Comparison of ENCODE assay signal across 1 cellular context in the genomic region with DNA sequence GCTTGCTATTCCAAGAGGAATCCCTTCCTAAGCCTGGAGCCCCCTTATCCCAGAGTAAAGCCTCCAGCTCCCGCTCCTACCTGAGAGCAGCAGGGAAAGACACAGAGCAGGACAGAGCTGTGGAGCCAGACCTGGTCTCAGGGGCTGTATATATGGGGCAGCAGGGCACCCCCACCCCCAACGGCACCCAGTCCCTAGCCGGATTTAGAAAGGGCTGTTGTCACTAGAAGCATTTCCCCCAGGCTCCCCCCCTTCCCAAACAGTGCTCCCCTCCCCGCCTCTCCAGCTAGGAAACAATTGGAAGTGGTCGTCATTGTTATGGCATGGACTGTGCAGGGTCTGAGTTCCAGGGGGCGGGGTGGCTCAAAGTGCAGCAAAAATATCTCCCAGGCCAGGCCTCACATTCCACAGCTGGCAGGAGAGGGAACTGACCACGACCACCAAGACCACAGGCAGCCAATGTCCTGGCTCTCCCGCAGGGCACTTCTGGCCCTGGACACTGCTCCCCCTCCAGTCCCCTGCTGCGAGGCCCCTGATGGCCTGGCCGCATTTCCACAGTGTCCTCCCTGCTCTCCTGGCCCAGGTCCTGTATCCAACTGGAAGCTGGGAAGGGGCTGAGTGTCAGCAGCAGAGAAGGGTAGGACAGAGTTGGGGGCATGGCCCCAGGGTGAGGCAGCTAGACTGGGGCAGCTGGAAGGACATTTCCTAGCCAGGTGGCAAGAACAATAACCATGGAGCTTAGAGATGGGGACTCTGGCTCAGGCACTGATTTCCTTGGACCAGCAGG.
A peak's percentile ranks its signal among the peaks of the same experiment; 100 is the strongest.
TF ChIP-seq lines count a peak whose summit lies in the region.

Gene MYH7, minus strand, starts transcription at position 121 of the 787 bp plus-strand sequence. CDS start 1,928 bp downstream, outside the sequence.

TF ChIP-seq in HepG2, 621 proteins besides CTCF, POLR2A, EP300 and RAD21 (continued from another document and continues in another):
- no peak for TF ChIP-seq ZFP36 (IDR thresholded peaks at IDR 0.05; ENCODE audit: borderline replicate concordance, low read depth, low read length, partially characterized antibody)
- TF ChIP-seq, protein P1, sequence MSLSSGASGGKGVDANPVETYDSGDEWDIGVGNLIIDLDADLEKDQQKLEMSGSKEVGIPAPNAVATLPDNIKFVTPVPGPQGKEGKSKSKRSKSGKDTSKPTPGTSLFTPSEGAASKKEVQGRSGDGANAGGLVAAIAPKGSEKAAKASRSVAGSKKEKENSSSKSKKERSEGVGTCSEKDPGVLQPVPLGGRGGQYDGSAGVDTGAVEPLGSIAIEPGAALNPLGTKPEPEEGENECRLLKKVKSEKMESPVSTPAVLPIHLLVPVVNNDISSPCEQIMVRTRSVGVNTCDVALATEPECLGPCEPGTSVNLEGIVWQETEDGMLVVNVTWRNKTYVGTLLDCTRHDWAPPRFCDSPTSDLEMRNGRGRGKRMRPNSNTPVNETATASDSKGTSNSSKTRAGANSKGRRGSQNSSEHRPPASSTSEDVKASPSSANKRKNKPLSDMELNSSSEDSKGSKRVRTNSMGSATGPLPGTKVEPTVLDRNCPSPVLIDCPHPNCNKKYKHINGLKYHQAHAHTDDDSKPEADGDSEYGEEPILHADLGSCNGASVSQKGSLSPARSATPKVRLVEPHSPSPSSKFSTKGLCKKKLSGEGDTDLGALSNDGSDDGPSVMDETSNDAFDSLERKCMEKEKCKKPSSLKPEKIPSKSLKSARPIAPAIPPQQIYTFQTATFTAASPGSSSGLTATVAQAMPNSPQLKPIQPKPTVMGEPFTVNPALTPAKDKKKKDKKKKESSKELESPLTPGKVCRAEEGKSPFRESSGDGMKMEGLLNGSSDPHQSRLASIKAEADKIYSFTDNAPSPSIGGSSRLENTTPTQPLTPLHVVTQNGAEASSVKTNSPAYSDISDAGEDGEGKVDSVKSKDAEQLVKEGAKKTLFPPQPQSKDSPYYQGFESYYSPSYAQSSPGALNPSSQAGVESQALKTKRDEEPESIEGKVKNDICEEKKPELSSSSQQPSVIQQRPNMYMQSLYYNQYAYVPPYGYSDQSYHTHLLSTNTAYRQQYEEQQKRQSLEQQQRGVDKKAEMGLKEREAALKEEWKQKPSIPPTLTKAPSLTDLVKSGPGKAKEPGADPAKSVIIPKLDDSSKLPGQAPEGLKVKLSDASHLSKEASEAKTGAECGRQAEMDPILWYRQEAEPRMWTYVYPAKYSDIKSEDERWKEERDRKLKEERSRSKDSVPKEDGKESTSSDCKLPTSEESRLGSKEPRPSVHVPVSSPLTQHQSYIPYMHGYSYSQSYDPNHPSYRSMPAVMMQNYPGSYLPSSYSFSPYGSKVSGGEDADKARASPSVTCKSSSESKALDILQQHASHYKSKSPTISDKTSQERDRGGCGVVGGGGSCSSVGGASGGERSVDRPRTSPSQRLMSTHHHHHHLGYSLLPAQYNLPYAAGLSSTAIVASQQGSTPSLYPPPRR (CRISPR knock-in tag; IDR thresholded peaks at IDR 0.05; ENCODE audit: borderline replicate concordance) = peak; percentile 78; the same call in 1 of the 2 replicates
- TF ChIP-seq ZFAT (CRISPR knock-in tag; conservative IDR thresholded peaks at IDR 0.05) = no peak
- no peak for TF ChIP-seq ZBTB21 (CRISPR knock-in tag; IDR thresholded peaks at IDR 0.05)
- 0 out of 2 replicates have a peak, but pooled peaks have one; percentile 52 for TF ChIP-seq DPF2 (CRISPR knock-in tag; IDR thresholded peaks at IDR 0.05; ENCODE audit: borderline replicate concordance, low read depth)
- TF ChIP-seq ZNF253 (CRISPR knock-in tag; IDR thresholded peaks at IDR 0.05; ENCODE audit: borderline replicate concordance) = no peak
- TF ChIP-seq SKI (IDR thresholded peaks at IDR 0.05; ENCODE audit: partially characterized antibody) = no peak
- 0 out of 2 replicates have a peak, but pooled peaks have one; percentile 19 for TF ChIP-seq KDM6A (CRISPR knock-in tag; IDR thresholded peaks at IDR 0.05; ENCODE audit: low read depth)
- TF ChIP-seq, protein P2, sequence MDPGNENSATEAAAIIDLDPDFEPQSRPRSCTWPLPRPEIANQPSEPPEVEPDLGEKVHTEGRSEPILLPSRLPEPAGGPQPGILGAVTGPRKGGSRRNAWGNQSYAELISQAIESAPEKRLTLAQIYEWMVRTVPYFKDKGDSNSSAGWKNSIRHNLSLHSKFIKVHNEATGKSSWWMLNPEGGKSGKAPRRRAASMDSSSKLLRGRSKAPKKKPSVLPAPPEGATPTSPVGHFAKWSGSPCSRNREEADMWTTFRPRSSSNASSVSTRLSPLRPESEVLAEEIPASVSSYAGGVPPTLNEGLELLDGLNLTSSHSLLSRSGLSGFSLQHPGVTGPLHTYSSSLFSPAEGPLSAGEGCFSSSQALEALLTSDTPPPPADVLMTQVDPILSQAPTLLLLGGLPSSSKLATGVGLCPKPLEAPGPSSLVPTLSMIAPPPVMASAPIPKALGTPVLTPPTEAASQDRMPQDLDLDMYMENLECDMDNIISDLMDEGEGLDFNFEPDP (CRISPR knock-in tag; conservative IDR thresholded peaks at IDR 0.05) = no peak
- TF ChIP-seq MAF1 (CRISPR knock-in tag; IDR thresholded peaks at IDR 0.05; ENCODE audit: borderline replicate concordance) = no peak
- TF ChIP-seq, protein P3, sequence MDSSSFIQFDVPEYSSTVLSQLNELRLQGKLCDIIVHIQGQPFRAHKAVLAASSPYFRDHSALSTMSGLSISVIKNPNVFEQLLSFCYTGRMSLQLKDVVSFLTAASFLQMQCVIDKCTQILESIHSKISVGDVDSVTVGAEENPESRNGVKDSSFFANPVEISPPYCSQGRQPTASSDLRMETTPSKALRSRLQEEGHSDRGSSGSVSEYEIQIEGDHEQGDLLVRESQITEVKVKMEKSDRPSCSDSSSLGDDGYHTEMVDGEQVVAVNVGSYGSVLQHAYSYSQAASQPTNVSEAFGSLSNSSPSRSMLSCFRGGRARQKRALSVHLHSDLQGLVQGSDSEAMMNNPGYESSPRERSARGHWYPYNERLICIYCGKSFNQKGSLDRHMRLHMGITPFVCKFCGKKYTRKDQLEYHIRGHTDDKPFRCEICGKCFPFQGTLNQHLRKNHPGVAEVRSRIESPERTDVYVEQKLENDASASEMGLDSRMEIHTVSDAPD (CRISPR knock-in tag; IDR thresholded peaks at IDR 0.05) = peak; percentile 55; the same call in 1 of the 2 replicates
- TF ChIP-seq STAG1 (CRISPR knock-in tag; IDR thresholded peaks at IDR 0.05) = no peak
- no peak for TF ChIP-seq PHF8 (CRISPR knock-in tag; IDR thresholded peaks at IDR 0.05)
- no peak for TF ChIP-seq HMG20B (CRISPR knock-in tag; conservative IDR thresholded peaks at IDR 0.05)
- TF ChIP-seq ISX (CRISPR knock-in tag; conservative IDR thresholded peaks at IDR 0.05) = no peak
- no peak for TF ChIP-seq HOXA9 (CRISPR knock-in tag; IDR thresholded peaks at IDR 0.05; ENCODE audit: borderline replicate concordance)
- TF ChIP-seq MBD4 (IDR thresholded peaks at IDR 0.05; ENCODE audit: borderline replicate concordance, low read length) = no peak
- no peak for TF ChIP-seq ZNF343 (CRISPR knock-in tag; IDR thresholded peaks at IDR 0.05)
- no peak for TF ChIP-seq SP1 (IDR thresholded peaks at IDR 0.05)
- no peak; the same call in 1 of the 2 replicates for TF ChIP-seq SP1 (CRISPR knock-in tag; IDR thresholded peaks at IDR 0.05)
- TF ChIP-seq, protein P4, sequence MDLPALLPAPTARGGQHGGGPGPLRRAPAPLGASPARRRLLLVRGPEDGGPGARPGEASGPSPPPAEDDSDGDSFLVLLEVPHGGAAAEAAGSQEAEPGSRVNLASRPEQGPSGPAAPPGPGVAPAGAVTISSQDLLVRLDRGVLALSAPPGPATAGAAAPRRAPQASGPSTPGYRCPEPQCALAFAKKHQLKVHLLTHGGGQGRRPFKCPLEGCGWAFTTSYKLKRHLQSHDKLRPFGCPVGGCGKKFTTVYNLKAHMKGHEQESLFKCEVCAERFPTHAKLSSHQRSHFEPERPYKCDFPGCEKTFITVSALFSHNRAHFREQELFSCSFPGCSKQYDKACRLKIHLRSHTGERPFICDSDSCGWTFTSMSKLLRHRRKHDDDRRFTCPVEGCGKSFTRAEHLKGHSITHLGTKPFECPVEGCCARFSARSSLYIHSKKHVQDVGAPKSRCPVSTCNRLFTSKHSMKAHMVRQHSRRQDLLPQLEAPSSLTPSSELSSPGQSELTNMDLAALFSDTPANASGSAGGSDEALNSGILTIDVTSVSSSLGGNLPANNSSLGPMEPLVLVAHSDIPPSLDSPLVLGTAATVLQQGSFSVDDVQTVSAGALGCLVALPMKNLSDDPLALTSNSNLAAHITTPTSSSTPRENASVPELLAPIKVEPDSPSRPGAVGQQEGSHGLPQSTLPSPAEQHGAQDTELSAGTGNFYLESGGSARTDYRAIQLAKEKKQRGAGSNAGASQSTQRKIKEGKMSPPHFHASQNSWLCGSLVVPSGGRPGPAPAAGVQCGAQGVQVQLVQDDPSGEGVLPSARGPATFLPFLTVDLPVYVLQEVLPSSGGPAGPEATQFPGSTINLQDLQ (CRISPR knock-in tag; IDR thresholded peaks at IDR 0.05) = no peak
- peak; percentile 62; the same call in 1 of the 2 replicates for TF ChIP-seq PITX1 (CRISPR knock-in tag; IDR thresholded peaks at IDR 0.05)
- no peak for TF ChIP-seq ZNF766 (CRISPR knock-in tag; IDR thresholded peaks at IDR 0.05; ENCODE audit: borderline replicate concordance)
- TF ChIP-seq TOPORS (CRISPR knock-in tag; IDR thresholded peaks at IDR 0.05) = no peak; the same call in 1 of the 2 replicates
- no peak for TF ChIP-seq ZNF558 (CRISPR knock-in tag; IDR thresholded peaks at IDR 0.05; ENCODE audit: borderline replicate concordance)
- peak; percentile 73; the same call in 1 of the 2 replicates for TF ChIP-seq ZNF772 (CRISPR knock-in tag; IDR thresholded peaks at IDR 0.05)
- no peak for TF ChIP-seq KLF16 (CRISPR knock-in tag; IDR thresholded peaks at IDR 0.05)
- TF ChIP-seq IRF2 (CRISPR knock-in tag; IDR thresholded peaks at IDR 0.05) = no peak
- no peak for TF ChIP-seq NR1H2 (CRISPR knock-in tag; IDR thresholded peaks at IDR 0.05; ENCODE audit: borderline replicate concordance, low read depth)
- no peak for TF ChIP-seq FUBP1 (CRISPR knock-in tag; IDR thresholded peaks at IDR 0.05; ENCODE audit: borderline replicate concordance)
- TF ChIP-seq RBM39 (IDR thresholded peaks at IDR 0.05; ENCODE audit: low read depth, low read length, poor library complexity, severe bottlenecking) = peak; percentile 50
- no peak for TF ChIP-seq IRF1 (CRISPR knock-in tag; IDR thresholded peaks at IDR 0.05; ENCODE audit: low read depth)
- TF ChIP-seq, protein P5, sequence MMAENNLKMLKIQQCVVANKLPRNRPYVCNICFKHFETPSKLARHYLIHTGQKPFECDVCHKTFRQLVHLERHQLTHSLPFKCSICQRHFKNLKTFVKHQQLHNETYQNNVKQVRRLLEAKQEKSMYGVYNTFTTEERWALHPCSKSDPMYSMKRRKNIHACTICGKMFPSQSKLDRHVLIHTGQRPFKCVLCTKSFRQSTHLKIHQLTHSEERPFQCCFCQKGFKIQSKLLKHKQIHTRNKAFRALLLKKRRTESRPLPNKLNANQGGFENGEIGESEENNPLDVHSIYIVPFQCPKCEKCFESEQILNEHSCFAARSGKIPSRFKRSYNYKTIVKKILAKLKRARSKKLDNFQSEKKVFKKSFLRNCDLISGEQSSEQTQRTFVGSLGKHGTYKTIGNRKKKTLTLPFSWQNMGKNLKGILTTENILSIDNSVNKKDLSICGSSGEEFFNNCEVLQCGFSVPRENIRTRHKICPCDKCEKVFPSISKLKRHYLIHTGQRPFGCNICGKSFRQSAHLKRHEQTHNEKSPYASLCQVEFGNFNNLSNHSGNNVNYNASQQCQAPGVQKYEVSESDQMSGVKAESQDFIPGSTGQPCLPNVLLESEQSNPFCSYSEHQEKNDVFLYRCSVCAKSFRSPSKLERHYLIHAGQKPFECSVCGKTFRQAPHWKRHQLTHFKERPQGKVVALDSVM (CRISPR knock-in tag; IDR thresholded peaks at IDR 0.05) = no peak
- TF ChIP-seq BRD4 (CRISPR knock-in tag; IDR thresholded peaks at IDR 0.05) = peak; percentile 52; the same call in 1 of the 2 replicates
- no peak for TF ChIP-seq RAD51 (IDR thresholded peaks at IDR 0.05; ENCODE audit: borderline replicate concordance)
- no peak for TF ChIP-seq GTF2F1 (IDR thresholded peaks at IDR 0.05; ENCODE audit: low read length)
- 0 out of 2 replicates have a peak, but pooled peaks have one; percentile 3 for TF ChIP-seq BCL6 (CRISPR knock-in tag; IDR thresholded peaks at IDR 0.05)
- no peak for TF ChIP-seq TCF12 (IDR thresholded peaks at IDR 0.05)
- no peak for TF ChIP-seq TCF12 (CRISPR knock-in tag; IDR thresholded peaks at IDR 0.05)
- no peak for TF ChIP-seq U2AF1 (optimal IDR thresholded peaks at IDR 0.05; ENCODE audit: low read depth, low read length)
- TF ChIP-seq ZNF557 (CRISPR knock-in tag; IDR thresholded peaks at IDR 0.05) = no peak
- TF ChIP-seq ZNF552 (CRISPR knock-in tag; IDR thresholded peaks at IDR 0.05; ENCODE audit: borderline replicate concordance) = peak; percentile 58; the same call in 1 of the 2 replicates
- no peak for TF ChIP-seq AKAP8 (CRISPR knock-in tag; IDR thresholded peaks at IDR 0.05)
- TF ChIP-seq GATAD2A (CRISPR knock-in tag; IDR thresholded peaks at IDR 0.05) = no peak; the same call in 1 of the 2 replicates
- TF ChIP-seq ZNF224 (CRISPR knock-in tag; IDR thresholded peaks at IDR 0.05) = no peak
- no peak for TF ChIP-seq MLLT10 (CRISPR knock-in tag; IDR thresholded peaks at IDR 0.05)
- TF ChIP-seq MIER3 (CRISPR knock-in tag; IDR thresholded peaks at IDR 0.05; ENCODE audit: borderline replicate concordance) = no peak
- no peak; the same call in 1 of the 2 replicates for TF ChIP-seq ZNF724P (CRISPR knock-in tag; IDR thresholded peaks at IDR 0.05; ENCODE audit: borderline replicate concordance)
- TF ChIP-seq TBX3 (IDR thresholded peaks at IDR 0.05; ENCODE audit: borderline replicate concordance) = no peak
